Comparison of ENCODE assay signal across 22 cellular contexts in the genomic region with DNA sequence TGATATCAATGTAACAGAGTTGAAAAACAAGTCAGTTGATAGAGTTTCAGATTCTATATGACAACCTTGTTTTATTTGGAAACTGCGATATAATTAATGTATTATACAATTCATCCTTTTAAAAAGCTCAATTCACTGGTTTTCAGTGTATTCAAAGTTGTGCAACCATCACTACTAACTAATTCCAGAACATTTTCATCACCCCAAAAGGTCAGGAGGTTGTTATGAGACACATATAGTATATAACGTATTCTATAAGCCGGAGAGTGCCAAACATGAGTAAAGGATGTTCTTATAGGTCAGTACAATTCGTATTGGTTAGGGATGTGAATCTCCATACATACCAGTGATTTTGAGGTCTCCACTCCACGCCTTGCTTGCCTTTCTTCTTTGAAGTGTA.
A peak's percentile ranks its signal among the peaks of the same experiment; 100 is the strongest.
DNase-seq lines count a peak whose midpoint lies in the region; ATAC-seq, FAIRE-seq and TF ChIP-seq lines count a peak whose summit lies in the region.
"Had no signal": no experiment of that assay in that cellular context is flagged by ENCODE, and none has a peak within 500 bp of the region (broad histone marks: within the 10 kb centered on the region; RNA-seq: fewer than 3 reads in every experiment).

No MANE protein-coding gene starts in this region.

- no peaks in the 10 kb centered on the region for H3K27me3 Mint-ChIP-seq in T-helper 2 cell treated with Interferon-gamma antibody and Interleukin-4, amounts not matched to agents 5 μg/mL and 100 μg/mL, for 36 hours (ENCODE audit: low read depth)
- H3K27me3 Mint-ChIP-seq: B cell; CD4-positive, CD25-positive, alpha-beta regulatory T cell had no signal

- DNase-seq in T-helper 2 cell treated with Interferon-gamma antibody and Interleukin-4, amounts not matched to agents 5 μg/mL and 100 μg/mL, for 36 hours (ENCODE audit: low spot score) = no peak
- no peak for DNase-seq in T-helper 2 cell
- peak; percentile 38 for DNase-seq in fibroblast of mammary gland (ENCODE audit: low read depth)
- DNase-seq in stimulated activated effector memory CD8-positive, alpha-beta T cell treated with anti-CD3 and anti-CD28 coated beads, Interleukin-12 subunit alpha, Interleukin-12 subunit beta, amount 100 ng/mL, for 72 hours (ENCODE audit: low spot score in 2 of 2) = no peak
- DNase-seq in D721Med (ENCODE audit: insufficient read length, low spot score) = no peak
- no peak for DNase-seq in NCI-H128 (lab: John Stamatoyannopoulos, UW; ENCODE audit: unreplicated experiment)
- DNase-seq: Caco-2; CD4-positive, CD25-positive, alpha-beta regulatory T cell; CD8-positive, alpha-beta T cell; DMS 273 treated with DMSO at 0.1 percent for 48 hours; DMS79; EL; GDM1; GM23248; H7 had no signal

- no peak for ATAC-seq in stimulated activated effector memory CD8-positive, alpha-beta T cell treated with anti-CD3 and anti-CD28 coated beads, Interleukin-12 subunit alpha, Interleukin-12 subunit beta, amount 100 ng/mL, for 72 hours
- ATAC-seq: CD8-positive, alpha-beta T cell; GM12878; HCT116 had no signal

- peaks cover 18% of the 10 kb centered on the region for H3K36me3 Mint-ChIP-seq in T-helper 2 cell treated with Interferon-gamma antibody and Interleukin-4, amounts not matched to agents 5 μg/mL and 100 μg/mL, for 36 hours (ENCODE audit: low read depth)
- peaks cover 31% of the 10 kb centered on the region for H3K36me3 Mint-ChIP-seq in stimulated activated effector memory CD8-positive, alpha-beta T cell treated with anti-CD3 and anti-CD28 coated beads, Interleukin-12 subunit alpha, Interleukin-12 subunit beta, amount 100 ng/mL, for 72 hours

- TF ChIP-seq CTCF in fibroblast of mammary gland (conservative IDR thresholded peaks at IDR 0.05; ENCODE audit: control insufficient read depth, insufficient read depth, low read depth, low read length) (no peak), D721Med (IDR thresholded peaks at IDR 0.05; ENCODE audit: insufficient read depth, missing control alignments) (no peak)

- no peaks in the 10 kb centered on the region for H3K9me3 Mint-ChIP-seq in T-helper 2 cell treated with Interferon-gamma antibody and Interleukin-4, amounts not matched to agents 5 μg/mL and 100 μg/mL, for 36 hours
- no peaks in the 10 kb centered on the region for H3K9me3 Mint-ChIP-seq in stimulated activated effector memory CD8-positive, alpha-beta T cell treated with anti-CD3 and anti-CD28 coated beads, Interleukin-12 subunit alpha, Interleukin-12 subunit beta, amount 100 ng/mL, for 72 hours
- H3K9me3 Mint-ChIP-seq: CD4-positive, CD25-positive, alpha-beta regulatory T cell; CD8-positive, alpha-beta T cell had no signal

- FAIRE-seq in D721Med (lab: Jason Lieb, UNC) = no peak
- FAIRE-seq: A204.1, GM12878, GM19239, H1 had no signal

- peak overlapping the region; percentile 22 for H3K27ac Mint-ChIP-seq in T-helper 2 cell treated with Interferon-gamma antibody and Interleukin-4, amounts not matched to agents 5 μg/mL and 100 μg/mL, for 36 hours
- H3K27ac Mint-ChIP-seq in stimulated activated effector memory CD8-positive, alpha-beta T cell treated with anti-CD3 and anti-CD28 coated beads, Interleukin-12 subunit alpha, Interleukin-12 subunit beta, amount 100 ng/mL, for 72 hours = peak overlapping the region; percentile 17
- H3K27ac Mint-ChIP-seq: B cell; CD8-positive, alpha-beta T cell had no signal

- no peak overlapping the region for H3K4me3 ChIP-seq in fibroblast of mammary gland (ENCODE audit: control insufficient read depth, low read depth, low read length)
- H3K4me3 ChIP-seq: BLaER1, GM12878, GM23248 had no signal

- no peak overlapping the region for H3K4me3 Mint-ChIP-seq in T-helper 2 cell treated with Interferon-gamma antibody and Interleukin-4, amounts not matched to agents 5 μg/mL and 100 μg/mL, for 36 hours
- H3K4me3 Mint-ChIP-seq in stimulated activated effector memory CD8-positive, alpha-beta T cell treated with anti-CD3 and anti-CD28 coated beads, Interleukin-12 subunit alpha, Interleukin-12 subunit beta, amount 100 ng/mL, for 72 hours = no peak overlapping the region
- H3K4me3 Mint-ChIP-seq: B cell; CD4-positive, CD25-positive, alpha-beta regulatory T cell; CD8-positive, alpha-beta T cell had no signal

- no peaks in the 10 kb centered on the region for H3K4me1 Mint-ChIP-seq in T-helper 2 cell treated with Interferon-gamma antibody and Interleukin-4, amounts not matched to agents 5 μg/mL and 100 μg/mL, for 36 hours (ENCODE audit: low read depth)
- H3K4me1 Mint-ChIP-seq in stimulated activated effector memory CD8-positive, alpha-beta T cell treated with anti-CD3 and anti-CD28 coated beads, Interleukin-12 subunit alpha, Interleukin-12 subunit beta, amount 100 ng/mL, for 72 hours = no peaks in the 10 kb centered on the region
- H3K4me1 Mint-ChIP-seq: B cell had no signal
